ENCODE assay signal across 7 cellular contexts in the genomic region with DNA sequence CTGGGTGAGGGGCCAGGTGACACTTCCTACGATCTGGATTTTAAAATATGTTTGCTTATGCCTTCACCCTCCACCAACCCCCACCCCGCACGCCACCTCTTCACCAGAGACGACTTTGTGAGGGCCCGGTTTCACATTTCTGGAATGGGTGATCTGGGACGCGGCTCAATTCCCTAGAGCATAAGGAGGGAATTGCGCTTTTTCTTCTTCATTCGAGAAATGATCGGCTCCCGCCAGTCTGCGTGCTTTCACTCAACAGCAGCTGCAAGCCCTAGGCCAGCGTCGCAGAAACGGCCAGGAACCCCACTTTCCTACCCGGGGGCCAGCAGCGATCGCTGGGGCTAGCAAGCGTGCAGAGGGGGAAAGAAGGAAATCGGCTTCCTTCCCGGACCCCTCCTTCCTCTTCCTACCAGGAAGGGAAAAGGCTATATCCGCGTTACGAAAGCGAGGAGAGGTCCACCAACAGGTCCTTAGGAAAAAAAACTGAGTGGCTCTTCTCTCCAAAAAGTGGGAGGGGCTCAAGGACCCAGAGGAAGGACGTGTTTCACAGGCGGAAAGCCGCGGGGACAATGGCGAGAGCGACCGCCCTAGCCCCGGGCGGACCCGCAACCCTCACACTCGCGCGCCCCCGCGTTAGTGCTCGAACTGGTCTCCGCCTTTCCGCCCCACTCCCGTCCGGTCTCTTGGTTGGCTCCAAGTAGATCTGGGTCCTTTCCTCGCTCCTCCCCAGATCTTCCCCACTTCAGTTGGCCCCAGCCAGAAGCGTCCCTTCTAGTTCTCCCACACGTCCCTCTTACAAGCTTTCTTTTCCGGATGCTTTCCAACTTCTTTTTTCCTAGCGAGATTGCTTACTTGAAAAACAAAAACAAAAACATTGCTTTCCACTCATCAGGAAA. TPM values are rescaled to one million over a fixed set of nuclear protein-coding genes. Genes with fewer than 3 reads are reported as not detected.
A peak's percentile ranks its signal among the peaks of the same experiment; 100 is the strongest.
DNase-seq lines count a peak whose midpoint lies in the region; ATAC-seq and TF ChIP-seq lines count a peak whose summit lies in the region.

No MANE protein-coding gene starts in this region.

- peak overlapping the region; percentile 91 to 98 (median 92) for H3K27ac ChIP-seq in sigmoid colon

- TF ChIP-seq POLR2A in sigmoid colon (IDR thresholded peaks at IDR 0.05) = peak in 1 of 2 donors; percentile 78

- peaks cover 13 to 25% (median 14%) of the 10 kb centered on the region in 3 donors for H3K36me3 Mint-ChIP-seq in immature natural killer cell

- DNase-seq in GM10266 (ENCODE audit: extremely low spot score) = peak; percentile 19
- peak; percentile 44 for DNase-seq in NOMO-1 treated with DMSO at 0.1 percent for 48 hours (lab: John Stamatoyannopoulos, UW; ENCODE audit: unreplicated experiment)
- peak; percentile 80 for DNase-seq in cerebellar cortex (ENCODE audit: low spot score)
- DNase-seq in immature natural killer cell = peak; percentile 55 to 58 (median 57)
- DNase-seq in sigmoid colon = peak; percentile 94

- H3K4me1 Mint-ChIP-seq in immature natural killer cell = peaks cover 48 to 59% of the 10 kb centered on the region in 2 donors

- no peak for ATAC-seq in HG03521 (IDR thresholded peaks at IDR 0.05; ENCODE audit: unreplicated experiment)
- ATAC-seq in GM21717 (IDR thresholded peaks at IDR 0.05; ENCODE audit: unreplicated experiment) = no peak

- H3K36me3 ChIP-seq in sigmoid colon = peaks cover 0 to 14% (median 0%) of the 10 kb centered on the region in 4 donors

- peak overlapping the region; percentile 62 to 81 (median 73) for H3K4me3 ChIP-seq in sigmoid colon

- 1% methylated on average over 50 of the region's 50 CpGs for WGBS in sigmoid colon, 2 donors

- no peaks in the 10 kb centered on the region for H3K9me3 ChIP-seq in sigmoid colon

- H3K27me3 Mint-ChIP-seq in immature natural killer cell (ENCODE audit: low read depth in 3 of 3) = peaks cover 10 to 27% (median 22%) of the 10 kb centered on the region in 3 donors

- peaks cover 0 to 43% (median 27%) of the 10 kb centered on the region in 4 donors for H3K4me1 ChIP-seq in sigmoid colon

- peak overlapping the region; percentile 96 to 98 (median 97) for H3K4me3 Mint-ChIP-seq in immature natural killer cell

- TF ChIP-seq CTCF in GM10266 (IDR thresholded peaks at IDR 0.05; ENCODE audit: control insufficient read depth, insufficient read depth, low read depth, missing control alignments) (no peak), sigmoid colon (IDR thresholded peaks at IDR 0.05) (peak in 3 of 4 experiments; percentile 13 to 51 (median 40))

- H3K27ac Mint-ChIP-seq in immature natural killer cell = peak overlapping the region; percentile 17 to 94 (median 83)

- TF ChIP-seq EP300 in sigmoid colon (IDR thresholded peaks at IDR 0.05) = no peak

- intact Hi-C loops in sigmoid colon (cut with DNase I) = loop anchor here (1.0 to 10.0 kb wide), 4 partner anchors 75 to 1111 kb away; a partner anchor contains a TSS

- H3K9me3 Mint-ChIP-seq in immature natural killer cell = peaks cover 0 to 3% (median 0%) of the 10 kb centered on the region in 6 donors

- no peaks in the 10 kb centered on the region for H3K27me3 ChIP-seq in sigmoid colon

RNA-seq across cellular contexts. Expression of a gene that starts 1.1 kb away (rescaled TPM):
- polyA plus RNA-seq in immature natural killer cell (10 to 100 TPM in 2 of 3 donors, 1 to 10 TPM in 1; 8.7 to 34.2 (median 23.9) TPM), sigmoid colon (10 to 100 TPM in 2 of 3 donors, 1 to 10 TPM in 1; 4.6 to 29.6 (median 13.2) TPM)
- 100 to 1,000 TPM in 3 of 4 donors, 10 to 100 TPM in 1; 68.1 to 116 (median 105) TPM for total RNA-seq in sigmoid colon

Comparison
In these comparisons a context has a peak if more than half of its experiments do, and no peak if none do; other contexts are left out.
1. DNase-seq: peak in every context shown above with its lines; median percentile 94 in sigmoid colon; 80 in cerebellar cortex; 57 in immature natural killer cell; 44 in NOMO-1 treated with DMSO at 0.1 percent for 48 hours; 19 in GM10266.